In the genomic region with DNA sequence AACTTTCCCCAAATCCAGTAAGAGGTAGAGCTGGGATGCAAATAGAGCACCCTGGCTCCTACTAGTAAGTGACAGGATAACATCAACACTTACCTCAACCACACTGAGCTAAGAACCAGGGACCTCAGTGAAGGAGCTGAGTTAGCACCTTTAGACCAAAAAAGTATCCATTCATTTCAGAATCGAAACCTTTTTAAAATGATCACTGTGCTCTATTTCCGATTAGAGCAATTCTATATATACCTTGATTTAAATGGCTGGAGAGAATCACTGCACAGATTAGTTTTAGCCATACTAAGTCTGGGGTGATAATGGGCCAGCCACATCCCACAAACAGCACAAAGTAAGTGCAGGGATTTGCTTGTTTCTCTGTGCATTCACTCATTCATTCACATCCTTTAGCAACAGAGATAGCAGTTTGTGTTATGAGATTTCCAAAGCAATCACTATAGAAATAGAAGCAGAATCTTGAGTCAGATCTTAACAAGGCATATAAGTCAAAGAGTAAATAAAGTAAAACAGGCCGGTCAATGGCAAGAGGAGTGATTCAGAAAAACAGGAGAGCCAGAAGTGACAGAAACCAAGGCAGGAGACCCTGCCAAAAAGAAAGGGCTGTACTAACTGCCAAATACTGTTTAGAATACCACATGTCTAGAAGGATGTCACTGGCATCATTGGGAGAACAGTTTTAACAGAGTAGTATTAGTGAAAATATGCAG, we compare ENCODE assay signal across 1 cellular context.
TF ChIP-seq lines count a peak whose summit lies in the region.

No MANE protein-coding gene starts in this region.

TF ChIP-seq in SK-N-SH treated with all-trans-retinoic acid at 6 μM for 48 hours, 23 proteins besides CTCF, POLR2A, EP300 and RAD21 (continued from another document):
- TF ChIP-seq, protein P1, sequence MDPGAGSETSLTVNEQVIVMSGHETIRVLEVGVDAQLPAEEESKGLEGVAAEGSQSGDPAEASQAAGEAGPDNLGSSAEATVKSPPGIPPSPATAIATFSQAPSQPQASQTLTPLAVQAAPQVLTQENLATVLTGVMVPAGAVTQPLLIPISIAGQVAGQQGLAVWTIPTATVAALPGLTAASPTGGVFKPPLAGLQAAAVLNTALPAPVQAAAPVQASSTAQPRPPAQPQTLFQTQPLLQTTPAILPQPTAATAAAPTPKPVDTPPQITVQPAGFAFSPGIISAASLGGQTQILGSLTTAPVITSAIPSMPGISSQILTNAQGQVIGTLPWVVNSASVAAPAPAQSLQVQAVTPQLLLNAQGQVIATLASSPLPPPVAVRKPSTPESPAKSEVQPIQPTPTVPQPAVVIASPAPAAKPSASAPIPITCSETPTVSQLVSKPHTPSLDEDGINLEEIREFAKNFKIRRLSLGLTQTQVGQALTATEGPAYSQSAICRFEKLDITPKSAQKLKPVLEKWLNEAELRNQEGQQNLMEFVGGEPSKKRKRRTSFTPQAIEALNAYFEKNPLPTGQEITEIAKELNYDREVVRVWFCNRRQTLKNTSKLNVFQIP (CRISPR knock-in tag; IDR thresholded peaks at IDR 0.05; ENCODE audit: borderline replicate concordance, low read depth): no peak
- TF ChIP-seq, protein P2, sequence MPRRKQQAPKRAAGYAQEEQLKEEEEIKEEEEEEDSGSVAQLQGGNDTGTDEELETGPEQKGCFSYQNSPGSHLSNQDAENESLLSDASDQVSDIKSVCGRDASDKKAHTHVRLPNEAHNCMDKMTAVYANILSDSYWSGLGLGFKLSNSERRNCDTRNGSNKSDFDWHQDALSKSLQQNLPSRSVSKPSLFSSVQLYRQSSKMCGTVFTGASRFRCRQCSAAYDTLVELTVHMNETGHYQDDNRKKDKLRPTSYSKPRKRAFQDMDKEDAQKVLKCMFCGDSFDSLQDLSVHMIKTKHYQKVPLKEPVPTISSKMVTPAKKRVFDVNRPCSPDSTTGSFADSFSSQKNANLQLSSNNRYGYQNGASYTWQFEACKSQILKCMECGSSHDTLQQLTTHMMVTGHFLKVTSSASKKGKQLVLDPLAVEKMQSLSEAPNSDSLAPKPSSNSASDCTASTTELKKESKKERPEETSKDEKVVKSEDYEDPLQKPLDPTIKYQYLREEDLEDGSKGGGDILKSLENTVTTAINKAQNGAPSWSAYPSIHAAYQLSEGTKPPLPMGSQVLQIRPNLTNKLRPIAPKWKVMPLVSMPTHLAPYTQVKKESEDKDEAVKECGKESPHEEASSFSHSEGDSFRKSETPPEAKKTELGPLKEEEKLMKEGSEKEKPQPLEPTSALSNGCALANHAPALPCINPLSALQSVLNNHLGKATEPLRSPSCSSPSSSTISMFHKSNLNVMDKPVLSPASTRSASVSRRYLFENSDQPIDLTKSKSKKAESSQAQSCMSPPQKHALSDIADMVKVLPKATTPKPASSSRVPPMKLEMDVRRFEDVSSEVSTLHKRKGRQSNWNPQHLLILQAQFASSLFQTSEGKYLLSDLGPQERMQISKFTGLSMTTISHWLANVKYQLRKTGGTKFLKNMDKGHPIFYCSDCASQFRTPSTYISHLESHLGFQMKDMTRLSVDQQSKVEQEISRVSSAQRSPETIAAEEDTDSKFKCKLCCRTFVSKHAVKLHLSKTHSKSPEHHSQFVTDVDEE (CRISPR knock-in tag; IDR thresholded peaks at IDR 0.05): no peak
